In genomic region chr11:7511405-7511804, GRCh38 we compare ENCODE assay signal across 10 cellular contexts. TPM values are rescaled to one million over a fixed set of nuclear protein-coding genes. Genes with fewer than 3 reads are reported as not detected.
DNase-seq lines count a peak whose midpoint lies in the region; ATAC-seq and TF ChIP-seq lines count a peak whose summit lies in the region.
"Had no signal": no experiment of that assay in that cellular context is flagged by ENCODE, and none has a peak within 500 bp of the region (broad histone marks: within the 10 kb centered on the region; RNA-seq: fewer than 3 reads in every experiment).

No MANE protein-coding gene starts in this region.

- no peak for ATAC-seq in activated B cell treated with CpG ODN at 0.5 μM for 24 hours (ENCODE audit: low read depth)
- no peak for ATAC-seq in HG02885 (IDR thresholded peaks at IDR 0.05; ENCODE audit: poor library complexity, unreplicated experiment)
- ATAC-seq in HG02763 (IDR thresholded peaks at IDR 0.05; ENCODE audit: unreplicated experiment), result no peak
- no peak for ATAC-seq in GM21786 (IDR thresholded peaks at IDR 0.05; ENCODE audit: unreplicated experiment)
- ATAC-seq: activated CD8-positive, alpha-beta memory T cell treated with anti-CD3 and anti-CD28 coated beads, Interleukin-2, amount 10 ng/mL, durations not matched to agents 7 days and 5 days had no signal

- H2AFZ ChIP-seq in PC-9, result no peak overlapping the region

- no peaks in the 10 kb centered on the region for H3F3A ChIP-seq in PC-9 (ENCODE audit: insufficient read depth, low read depth)

- H3K36me3 Mint-ChIP-seq in activated B cell treated with CpG ODN at 0.5 μM for 24 hours (ENCODE audit: low read depth), result peaks cover 4% of the 10 kb centered on the region

- DNase-seq in Kasumi-1 (lab: John Stamatoyannopoulos, UW) (peak; percentile 4 to 11), activated B cell treated with CpG ODN at 0.5 μM for 24 hours (no peak), left kidney (ENCODE audit: low read depth, low spot score) (peak; percentile 51), stomach (peak; percentile 80), PC-9 (no peak)
- DNase-seq: activated CD8-positive, alpha-beta memory T cell treated with anti-CD3 and anti-CD28 coated beads, Interleukin-2, amount 10 ng/mL, durations not matched to agents 7 days and 5 days; NCI-H524 treated with DMSO at 0.1 percent for 48 hours had no signal

- CTCF ChIA-PET in activated B cell treated with CpG ODN at 0.5 μM for 24 hours (lab: Charles Lee), result interaction anchor here (1.0 to 2.5 kb wide), 4 partner anchors 9 to 146 kb away, joined by 3 to 20 read pairs (median 4); no protein-coding TSS in a partner anchor
- CTCF ChIA-PET in PC-9 (lab: Charles Lee), result no interaction called here

- no peaks in the 10 kb centered on the region for H4K20me1 ChIP-seq in PC-9 (ENCODE audit: insufficient read depth)

- no peak overlapping the region for H3K4me3 ChIP-seq in stomach
- H3K4me3 ChIP-seq in PC-9, result no peak overlapping the region

- WGBS in stomach, 5 donors, result 11 to 25% (median 17%) methylated on average over 5 of the region's 5 CpGs

- POLR2A ChIA-PET in activated B cell treated with CpG ODN at 0.5 μM for 24 hours (lab: Charles Lee) (interaction anchor here (1.1 to 5.4 kb wide), 6 partner anchors 10 to 38 kb away, joined by 3 to 91 read pairs (median 22); no protein-coding TSS in a partner anchor), PC-9 (lab: Charles Lee; ENCODE audit: unreplicated experiment) (no interaction called here)

- H3K9me3 ChIP-seq in stomach (no peaks in the 10 kb centered on the region), PC-9 (ENCODE audit: insufficient read depth, low read depth) (no peaks in the 10 kb centered on the region)

- intact Hi-C loops in activated B cell treated with CpG ODN at 0.5 μM for 24 hours (cut with micrococcal nuclease), result loop anchor here (5.0 to 10.0 kb wide), 7 partner anchors 96 to 1887 kb away; partner anchors contain the start of genes EIF3F, OR2D3, TAF10 and TRIM3
- intact Hi-C loops in stomach (cut with DNase I; ENCODE audit: low total_unique reads), result no loop called here
- intact Hi-C loops in PC-9 (cut with micrococcal nuclease; ENCODE audit: unreplicated experiment), result loop anchor here (5.0 kb wide), 1 partner anchor 161 kb away; the partner anchor contains the start of gene CYB5R2

- H3K4me2 ChIP-seq in PC-9, result no peak overlapping the region

- no peak for TF ChIP-seq POLR2A in stomach (IDR thresholded peaks at IDR 0.05)

- H3K36me3 ChIP-seq in stomach (no peaks in the 10 kb centered on the region), PC-9 (ENCODE audit: low read depth) (no peaks in the 10 kb centered on the region)

- no peaks in the 10 kb centered on the region for H3K9me3 Mint-ChIP-seq in activated B cell treated with CpG ODN at 0.5 μM for 24 hours

- H3K9me2 ChIP-seq in PC-9 (ENCODE audit: insufficient read depth), result no peaks in the 10 kb centered on the region

- BruUV-seq in PC-9 (replicated peaks; lab: Mats Ljungman, UMichigan), result no TSS peak

- H3K4me3 Mint-ChIP-seq in activated B cell treated with CpG ODN at 0.5 μM for 24 hours, result peak overlapping the region; percentile 58
- H3K4me3 Mint-ChIP-seq: activated CD8-positive, alpha-beta memory T cell treated with anti-CD3 and anti-CD28 coated beads, Interleukin-2, amount 10 ng/mL, durations not matched to agents 7 days and 5 days had no signal

- H3K79me2 ChIP-seq in PC-9 (ENCODE audit: low read depth), result no peaks in the 10 kb centered on the region

- peaks cover 53% of the 10 kb centered on the region for H3K4me1 Mint-ChIP-seq in activated B cell treated with CpG ODN at 0.5 μM for 24 hours

- no peak for TF ChIP-seq EP300 in stomach (IDR thresholded peaks at IDR 0.05)

- no peaks in the 10 kb centered on the region for H3K27me3 Mint-ChIP-seq in activated B cell treated with CpG ODN at 0.5 μM for 24 hours

- H3K27ac ChIP-seq in stomach, result peak overlapping the region; percentile 27 to 91 (median 89)
- H3K27ac ChIP-seq in PC-9, result no peak overlapping the region

- peaks cover 21 to 47% (median 41%) of the 10 kb centered on the region in 4 donors for H3K4me1 ChIP-seq in stomach
- H3K4me1 ChIP-seq in PC-9 (replicated peaks; ENCODE audit: insufficient read depth), result no peaks in the 10 kb centered on the region

- TF ChIP-seq CTCF in activated B cell treated with CpG ODN at 0.5 μM for 24 hours (IDR thresholded peaks at IDR 0.05) (no peak), stomach (IDR thresholded peaks at IDR 0.05) (no peak), PC-9 (conservative IDR thresholded peaks at IDR 0.05) (no peak)

- H3K27me3 ChIP-seq in stomach (no peaks in the 10 kb centered on the region), PC-9 (ENCODE audit: insufficient read depth, low read depth) (no peaks in the 10 kb centered on the region)

- H3K27ac Mint-ChIP-seq in activated B cell treated with CpG ODN at 0.5 μM for 24 hours, result peak overlapping the region; percentile 97
- H3K27ac Mint-ChIP-seq: activated CD8-positive, alpha-beta memory T cell treated with anti-CD3 and anti-CD28 coated beads, Interleukin-2, amount 10 ng/mL, durations not matched to agents 7 days and 5 days had no signal

RNA-seq across cellular contexts. Expression of gene PPFIBP2, which starts 2.4 kb away (rescaled TPM):
- total RNA-seq in activated B cell treated with CpG ODN at 0.5 μM for 24 hours (109 and 112 TPM in 2 replicates), stomach (100 to 1,000 TPM in 1 of 5 donors, 10 to 100 TPM in 4; 64.3 to 153 (median 92.2) TPM), PC-9 (2021) (13.6 and 13.9 TPM in 2 replicates)
- polyA plus RNA-seq in stomach, result 10 to 100 TPM; 28.1 to 75.5 (median 28.1) TPM

RNA-seq across cellular contexts. Expression of gene OLFML1, which starts 26.1 kb away (rescaled TPM):
- total RNA-seq in activated B cell treated with CpG ODN at 0.5 μM for 24 hours, result not detected in 2 replicates
- 10 to 100 TPM in 2 of 5 donors, not detected in 3; 11.4 to 14.9 TPM for total RNA-seq in stomach
- polyA plus RNA-seq in stomach, result 1 to 10 TPM in 2 of 3 donors, under 1 TPM in 1; 0.90 to 2.6 (median 2.4) TPM
- total RNA-seq in PC-9 (2021), result not detected in 2 replicates
- total RNA-seq: activated CD8-positive, alpha-beta memory T cell treated with anti-CD3 and anti-CD28 coated beads, Interleukin-2, amount 10 ng/mL, durations not matched to agents 7 days and 5 days had no signal

Comparison
In these comparisons a context has a peak if more than half of its experiments do, and no peak if none do; other contexts are left out.
1. DNase-seq: peak in Kasumi-1 (2 of 2), left kidney (single experiment) and stomach (single experiment); none in activated B cell treated with CpG ODN at 0.5 μM for 24 hours (single experiment) and PC-9 (0 of 2).